Comparison of ENCODE assay signal across 1 cellular context in the genomic region with DNA sequence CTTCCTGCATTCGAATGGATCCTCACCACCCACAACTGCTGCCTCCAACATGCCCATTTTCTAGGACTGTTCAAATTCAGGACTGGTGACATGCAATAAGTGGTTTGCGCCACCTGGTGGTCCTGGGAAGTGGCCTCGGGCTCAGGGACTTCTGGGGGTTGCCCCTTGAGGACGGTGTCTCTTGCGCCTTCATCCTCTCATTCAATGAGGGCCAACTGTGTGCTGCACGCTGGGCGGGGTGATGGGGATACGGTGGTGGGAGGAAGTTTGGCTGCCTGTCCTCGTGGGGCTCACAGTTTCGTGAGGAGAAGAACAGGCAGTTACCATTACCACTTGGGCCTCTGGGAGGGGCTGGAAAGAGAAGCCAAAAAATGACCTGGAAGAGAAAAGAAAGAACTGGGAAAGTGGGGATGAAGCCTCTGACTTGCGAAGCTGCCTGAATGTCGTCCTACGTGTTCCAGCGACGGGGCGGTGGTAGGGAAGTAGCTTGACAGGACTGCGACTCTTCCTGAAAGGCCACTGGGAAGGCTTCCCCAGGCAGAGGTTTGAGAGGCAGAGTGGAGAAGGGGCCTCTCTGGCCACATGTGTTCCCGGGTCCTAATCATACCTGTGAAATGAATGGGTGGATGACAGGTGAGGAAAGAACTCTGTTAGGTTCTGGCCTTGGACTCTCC.
TF ChIP-seq lines count a peak whose summit lies in the region.

No MANE protein-coding gene starts in this region.

TF ChIP-seq in HEK293, 187 proteins besides CTCF, POLR2A, EP300 and RAD21 (continued from another document):
- TF ChIP-seq, protein P1, sequence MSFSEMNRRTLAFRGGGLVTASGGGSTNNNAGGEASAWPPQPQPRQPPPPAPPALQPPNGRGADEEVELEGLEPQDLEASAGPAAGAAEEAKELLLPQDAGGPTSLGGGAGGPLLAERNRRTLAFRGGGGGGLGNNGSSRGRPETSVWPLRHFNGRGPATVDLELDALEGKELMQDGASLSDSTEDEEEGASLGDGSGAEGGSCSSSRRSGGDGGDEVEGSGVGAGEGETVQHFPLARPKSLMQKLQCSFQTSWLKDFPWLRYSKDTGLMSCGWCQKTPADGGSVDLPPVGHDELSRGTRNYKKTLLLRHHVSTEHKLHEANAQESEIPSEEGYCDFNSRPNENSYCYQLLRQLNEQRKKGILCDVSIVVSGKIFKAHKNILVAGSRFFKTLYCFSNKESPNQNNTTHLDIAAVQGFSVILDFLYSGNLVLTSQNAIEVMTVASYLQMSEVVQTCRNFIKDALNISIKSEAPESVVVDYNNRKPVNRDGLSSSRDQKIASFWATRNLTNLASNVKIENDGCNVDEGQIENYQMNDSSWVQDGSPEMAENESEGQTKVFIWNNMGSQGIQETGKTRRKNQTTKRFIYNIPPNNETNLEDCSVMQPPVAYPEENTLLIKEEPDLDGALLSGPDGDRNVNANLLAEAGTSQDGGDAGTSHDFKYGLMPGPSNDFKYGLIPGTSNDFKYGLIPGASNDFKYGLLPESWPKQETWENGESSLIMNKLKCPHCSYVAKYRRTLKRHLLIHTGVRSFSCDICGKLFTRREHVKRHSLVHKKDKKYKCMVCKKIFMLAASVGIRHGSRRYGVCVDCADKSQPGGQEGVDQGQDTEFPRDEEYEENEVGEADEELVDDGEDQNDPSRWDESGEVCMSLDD (tag by site-specific recombination; IDR thresholded peaks at IDR 0.05), result 0 out of 2 replicates have a peak, but pooled peaks have one; percentile 26
- no peak for TF ChIP-seq ZBTB21 (tag by site-specific recombination; IDR thresholded peaks at IDR 0.05)
- no peak for TF ChIP-seq ZNF544 (tag by site-specific recombination; IDR thresholded peaks at IDR 0.05)
- 0 out of 2 replicates have a peak, but pooled peaks have one; percentile 37 for TF ChIP-seq ZBTB48 (tag by site-specific recombination; IDR thresholded peaks at IDR 0.05)
- no peak for TF ChIP-seq BCL11A (tag by site-specific recombination; IDR thresholded peaks at IDR 0.05; ENCODE audit: low read depth)
- TF ChIP-seq ZNF529 (tag by site-specific recombination; IDR thresholded peaks at IDR 0.05; ENCODE audit: insufficient replicate concordance), result no peak
- no peak for TF ChIP-seq ZNF658 (tag by site-specific recombination; IDR thresholded peaks at IDR 0.05)
- TF ChIP-seq ZNF335 (tag by site-specific recombination; conservative IDR thresholded peaks at IDR 0.05), result peak; percentile 69
- TF ChIP-seq, protein P2, sequence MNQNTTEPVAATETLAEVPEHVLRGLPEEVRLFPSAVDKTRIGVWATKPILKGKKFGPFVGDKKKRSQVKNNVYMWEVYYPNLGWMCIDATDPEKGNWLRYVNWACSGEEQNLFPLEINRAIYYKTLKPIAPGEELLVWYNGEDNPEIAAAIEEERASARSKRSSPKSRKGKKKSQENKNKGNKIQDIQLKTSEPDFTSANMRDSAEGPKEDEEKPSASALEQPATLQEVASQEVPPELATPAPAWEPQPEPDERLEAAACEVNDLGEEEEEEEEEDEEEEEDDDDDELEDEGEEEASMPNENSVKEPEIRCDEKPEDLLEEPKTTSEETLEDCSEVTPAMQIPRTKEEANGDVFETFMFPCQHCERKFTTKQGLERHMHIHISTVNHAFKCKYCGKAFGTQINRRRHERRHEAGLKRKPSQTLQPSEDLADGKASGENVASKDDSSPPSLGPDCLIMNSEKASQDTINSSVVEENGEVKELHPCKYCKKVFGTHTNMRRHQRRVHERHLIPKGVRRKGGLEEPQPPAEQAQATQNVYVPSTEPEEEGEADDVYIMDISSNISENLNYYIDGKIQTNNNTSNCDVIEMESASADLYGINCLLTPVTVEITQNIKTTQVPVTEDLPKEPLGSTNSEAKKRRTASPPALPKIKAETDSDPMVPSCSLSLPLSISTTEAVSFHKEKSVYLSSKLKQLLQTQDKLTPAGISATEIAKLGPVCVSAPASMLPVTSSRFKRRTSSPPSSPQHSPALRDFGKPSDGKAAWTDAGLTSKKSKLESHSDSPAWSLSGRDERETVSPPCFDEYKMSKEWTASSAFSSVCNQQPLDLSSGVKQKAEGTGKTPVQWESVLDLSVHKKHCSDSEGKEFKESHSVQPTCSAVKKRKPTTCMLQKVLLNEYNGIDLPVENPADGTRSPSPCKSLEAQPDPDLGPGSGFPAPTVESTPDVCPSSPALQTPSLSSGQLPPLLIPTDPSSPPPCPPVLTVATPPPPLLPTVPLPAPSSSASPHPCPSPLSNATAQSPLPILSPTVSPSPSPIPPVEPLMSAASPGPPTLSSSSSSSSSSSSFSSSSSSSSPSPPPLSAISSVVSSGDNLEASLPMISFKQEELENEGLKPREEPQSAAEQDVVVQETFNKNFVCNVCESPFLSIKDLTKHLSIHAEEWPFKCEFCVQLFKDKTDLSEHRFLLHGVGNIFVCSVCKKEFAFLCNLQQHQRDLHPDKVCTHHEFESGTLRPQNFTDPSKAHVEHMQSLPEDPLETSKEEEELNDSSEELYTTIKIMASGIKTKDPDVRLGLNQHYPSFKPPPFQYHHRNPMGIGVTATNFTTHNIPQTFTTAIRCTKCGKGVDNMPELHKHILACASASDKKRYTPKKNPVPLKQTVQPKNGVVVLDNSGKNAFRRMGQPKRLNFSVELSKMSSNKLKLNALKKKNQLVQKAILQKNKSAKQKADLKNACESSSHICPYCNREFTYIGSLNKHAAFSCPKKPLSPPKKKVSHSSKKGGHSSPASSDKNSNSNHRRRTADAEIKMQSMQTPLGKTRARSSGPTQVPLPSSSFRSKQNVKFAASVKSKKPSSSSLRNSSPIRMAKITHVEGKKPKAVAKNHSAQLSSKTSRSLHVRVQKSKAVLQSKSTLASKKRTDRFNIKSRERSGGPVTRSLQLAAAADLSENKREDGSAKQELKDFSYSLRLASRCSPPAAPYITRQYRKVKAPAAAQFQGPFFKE (tag by site-specific recombination; IDR thresholded peaks at IDR 0.05; ENCODE audit: borderline replicate concordance), result no peak
- TF ChIP-seq KLF9 (tag by site-specific recombination; IDR thresholded peaks at IDR 0.05; ENCODE audit: low read depth), result no peak
- TF ChIP-seq ZFHX2 (tag by site-specific recombination; conservative IDR thresholded peaks at IDR 0.05), result peak; percentile 28; the same call in 1 of the 2 replicates
- TF ChIP-seq ZNF654 (tag by site-specific recombination; IDR thresholded peaks at IDR 0.05; ENCODE audit: low read depth), result peak; percentile 64
- 0 out of 2 replicates have a peak, but pooled peaks have one; percentile 17 for TF ChIP-seq EGR2 (tag by site-specific recombination; IDR thresholded peaks at IDR 0.05; ENCODE audit: low read depth)
- peak; percentile 54; the same call in 1 of the 2 replicates for TF ChIP-seq ZNF660 (tag by site-specific recombination; IDR thresholded peaks at IDR 0.05)
- TF ChIP-seq, protein P3, sequence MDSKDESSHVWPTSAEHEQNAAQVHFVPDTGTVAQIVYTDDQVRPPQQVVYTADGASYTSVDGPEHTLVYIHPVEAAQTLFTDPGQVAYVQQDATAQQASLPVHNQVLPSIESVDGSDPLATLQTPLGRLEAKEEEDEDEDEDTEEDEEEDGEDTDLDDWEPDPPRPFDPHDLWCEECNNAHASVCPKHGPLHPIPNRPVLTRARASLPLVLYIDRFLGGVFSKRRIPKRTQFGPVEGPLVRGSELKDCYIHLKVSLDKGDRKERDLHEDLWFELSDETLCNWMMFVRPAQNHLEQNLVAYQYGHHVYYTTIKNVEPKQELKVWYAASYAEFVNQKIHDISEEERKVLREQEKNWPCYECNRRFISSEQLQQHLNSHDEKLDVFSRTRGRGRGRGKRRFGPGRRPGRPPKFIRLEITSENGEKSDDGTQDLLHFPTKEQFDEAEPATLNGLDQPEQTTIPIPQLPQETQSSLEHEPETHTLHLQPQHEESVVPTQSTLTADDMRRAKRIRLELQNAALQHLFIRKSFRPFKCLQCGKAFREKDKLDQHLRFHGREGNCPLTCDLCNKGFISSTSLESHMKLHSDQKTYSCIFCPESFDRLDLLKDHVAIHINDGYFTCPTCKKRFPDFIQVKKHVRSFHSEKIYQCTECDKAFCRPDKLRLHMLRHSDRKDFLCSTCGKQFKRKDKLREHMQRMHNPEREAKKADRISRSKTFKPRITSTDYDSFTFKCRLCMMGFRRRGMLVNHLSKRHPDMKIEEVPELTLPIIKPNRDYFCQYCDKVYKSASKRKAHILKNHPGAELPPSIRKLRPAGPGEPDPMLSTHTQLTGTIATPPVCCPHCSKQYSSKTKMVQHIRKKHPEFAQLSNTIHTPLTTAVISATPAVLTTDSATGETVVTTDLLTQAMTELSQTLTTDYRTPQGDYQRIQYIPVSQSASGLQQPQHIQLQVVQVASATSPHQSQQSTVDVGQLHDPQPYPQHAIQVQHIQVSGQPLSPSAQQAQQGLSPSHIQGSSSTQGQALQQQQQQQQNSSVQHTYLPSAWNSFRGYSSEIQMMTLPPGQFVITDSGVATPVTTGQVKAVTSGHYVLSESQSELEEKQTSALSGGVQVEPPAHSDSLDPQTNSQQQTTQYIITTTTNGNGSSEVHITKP (tag by site-specific recombination; IDR thresholded peaks at IDR 0.05), result peak; percentile 25; the same call in 1 of the 2 replicates
